ENCODE assay signal across 17 cellular contexts in the genomic region with DNA sequence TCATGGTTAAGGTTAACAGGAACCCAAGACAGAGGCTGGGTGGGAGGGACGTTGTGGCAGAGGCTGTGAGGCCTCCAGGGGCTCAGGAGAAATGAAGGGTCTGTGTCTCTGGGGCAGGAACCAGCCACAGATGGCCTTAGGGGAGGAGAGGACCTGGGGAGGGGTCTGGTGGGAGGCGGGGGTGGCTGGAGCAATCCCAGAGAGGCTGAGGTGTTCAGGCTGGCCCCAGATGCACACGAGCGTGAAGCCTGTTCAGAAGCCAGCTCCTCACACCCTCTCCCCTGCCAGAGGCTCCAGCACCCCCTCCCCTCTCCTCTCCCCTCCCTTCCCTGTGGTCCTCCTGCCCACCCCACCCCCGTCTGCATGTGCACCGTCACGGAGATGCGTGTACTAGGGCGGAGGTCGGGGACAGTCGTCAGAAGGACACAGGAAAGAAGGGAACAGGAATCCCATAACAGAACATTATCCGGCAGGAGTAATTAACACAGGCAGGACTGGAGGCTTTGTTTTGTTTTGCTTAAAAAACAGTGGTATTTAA.
DNase-seq lines count a peak whose midpoint lies in the region; ATAC-seq and TF ChIP-seq lines count a peak whose summit lies in the region.
"Had no signal": no experiment of that assay in that cellular context is flagged by ENCODE, and none has a peak within 500 bp of the region (broad histone marks: within the 10 kb centered on the region; RNA-seq: fewer than 3 reads in every experiment).

No MANE protein-coding gene starts in this region.

- H3K9me3 ChIP-seq in BLaER1 (no peaks in the 10 kb centered on the region), Loucy (ENCODE audit: insufficient read depth, low read depth, low read length) (no peaks in the 10 kb centered on the region), endodermal cell (ENCODE audit: control insufficient read depth, low read length) (no peaks in the 10 kb centered on the region)
- H3K9me3 ChIP-seq: A549 had no signal

- intact Hi-C loops in posterior vena cava (cut with DNase I) = no loop called here

- H3K36me3 ChIP-seq in BLaER1 (peaks cover 7% of the 10 kb centered on the region; the same call in 1 of the 2 replicates), Loucy (ENCODE audit: insufficient read depth, low read length) (no peaks in the 10 kb centered on the region), endodermal cell (ENCODE audit: control insufficient read depth, insufficient read depth, low read length) (no peaks in the 10 kb centered on the region)

- ATAC-seq in GM19023 (IDR thresholded peaks at IDR 0.05; ENCODE audit: unreplicated experiment) = no peak
- ATAC-seq in stimulated activated naive CD8-positive, alpha-beta T cell treated with anti-CD3 and anti-CD28 coated beads, Interleukin-15, Interleukin-2, amounts not matched to agents 100 U/mL and 50 U/mL, for 24 hours = no peak
- no peak for ATAC-seq in SK-N-SH treated with all-trans-retinoic acid at 6 μM for 48 hours
- ATAC-seq: A549 had no signal

- no peak overlapping the region for H2AFZ ChIP-seq in Loucy (ENCODE audit: low read length)

- no peaks in the 10 kb centered on the region for H3K79me2 ChIP-seq in Loucy (ENCODE audit: insufficient read depth, low read length)

- H3K4me1 Mint-ChIP-seq in endodermal cell = no peaks in the 10 kb centered on the region

- no peak overlapping the region for H3K4me3 Mint-ChIP-seq in endodermal cell

- no peaks in the 10 kb centered on the region for H3F3A ChIP-seq in Loucy (ENCODE audit: low read depth)

- no peaks in the 10 kb centered on the region for H3K9me2 ChIP-seq in Loucy (replicated peaks; ENCODE audit: low read depth, low read length)

- no peaks in the 10 kb centered on the region for H3K9me3 Mint-ChIP-seq in endodermal cell

- DNase-seq in endodermal cell (peak; percentile 25), posterior vena cava (ENCODE audit: low spot score) (peak; percentile 30)
- no peak for DNase-seq in stimulated activated naive CD8-positive, alpha-beta T cell treated with anti-CD3 and anti-CD28 coated beads, Interleukin-15, Interleukin-2, amounts not matched to agents 100 U/mL and 50 U/mL, for 24 hours
- DNase-seq in stimulated activated naive CD4-positive, alpha-beta T cell (lab: John Stamatoyannopoulos, UW) = no peak
- DNase-seq: COR-L47, EL, Karpas-422, MM.1S, NCI-H1105, NCI-H187, NCI-H69, OCI-M1 had no signal

- TF ChIP-seq CTCF in Loucy (conservative IDR thresholded peaks at IDR 0.05; ENCODE audit: low read length) = no peak
- no peak for TF ChIP-seq CTCF in endodermal cell (conservative IDR thresholded peaks at IDR 0.05)

- H3K4me2 ChIP-seq in BLaER1 = peak overlapping the region; percentile 78
- H3K4me2 ChIP-seq in Loucy (ENCODE audit: low read depth, low read length, poor library complexity, severe bottlenecking) = no peak overlapping the region
- H3K4me2 ChIP-seq: A549 had no signal

- no peak overlapping the region for H3K4me3 ChIP-seq in BLaER1
- H3K4me3 ChIP-seq in Loucy (ENCODE audit: low read length, poor library complexity, severe bottlenecking) = no peak overlapping the region
- no peak overlapping the region for H3K4me3 ChIP-seq in endodermal cell (ENCODE audit: low read length)
- H3K4me3 ChIP-seq: A549 had no signal

- H3K36me3 Mint-ChIP-seq in endodermal cell (ENCODE audit: low read depth) = no peaks in the 10 kb centered on the region

- H4K20me1 ChIP-seq in BLaER1 (peaks cover 31% of the 10 kb centered on the region), Loucy (ENCODE audit: insufficient read depth, low read length, poor library complexity, severe bottlenecking) (no peaks in the 10 kb centered on the region)

- H3K4me1 ChIP-seq in BLaER1 (peaks cover 68% of the 10 kb centered on the region), Loucy (ENCODE audit: insufficient read depth, low read length, poor library complexity, severe bottlenecking) (peaks cover 32% of the 10 kb centered on the region), endodermal cell (ENCODE audit: control insufficient read depth, insufficient read depth, low read length) (no peaks in the 10 kb centered on the region)
- H3K4me1 ChIP-seq: A549 had no signal

- H3K27ac ChIP-seq in BLaER1 (peak overlapping the region; percentile 63), endodermal cell (ENCODE audit: low read depth, low read length) (no peak overlapping the region)
- H3K27ac ChIP-seq: A549 had no signal

- WGBS in endodermal cell (ENCODE audit: insufficient coverage in 1 of 2, insufficient read length in 1 of 2), 2 experiments = 88 to 89% methylated on average over 6 to 11 of the region's 12 CpGs

- H3K9ac ChIP-seq in BLaER1 = peak overlapping the region; percentile 45; the same call in 1 of the 2 replicates
- H3K9ac ChIP-seq in Loucy (ENCODE audit: low read depth, low read length, poor library complexity, severe bottlenecking) = peak overlapping the region; percentile 35
- no peak overlapping the region for H3K9ac ChIP-seq in endodermal cell (ENCODE audit: extremely low read depth, low read length, poor library complexity, severe bottlenecking)

- H3K27me3 ChIP-seq in BLaER1 = no peaks in the 10 kb centered on the region
- H3K27me3 ChIP-seq in Loucy (ENCODE audit: insufficient read depth, low read length, poor library complexity, severe bottlenecking) = no peaks in the 10 kb centered on the region
- H3K27me3 ChIP-seq in endodermal cell (ENCODE audit: control insufficient read depth, insufficient read depth, low read length, poor library complexity, severe bottlenecking) = no peaks in the 10 kb centered on the region

- no peak overlapping the region for H3K27ac Mint-ChIP-seq in endodermal cell

- no peaks in the 10 kb centered on the region for H3K27me3 Mint-ChIP-seq in endodermal cell (ENCODE audit: insufficient read depth)

TF ChIP-seq in SK-N-SH treated with all-trans-retinoic acid at 6 μM for 48 hours, 23 proteins besides CTCF, POLR2A, EP300 and RAD21:
- TF ChIP-seq TCF4 (CRISPR knock-in tag; IDR thresholded peaks at IDR 0.05; ENCODE audit: borderline replicate concordance) (no peak), TOX (CRISPR knock-in tag; IDR thresholded peaks at IDR 0.05; ENCODE audit: borderline replicate concordance) (no peak), ISL1 (CRISPR knock-in tag; IDR thresholded peaks at IDR 0.05) (no peak), ZNF70 (CRISPR knock-in tag; IDR thresholded peaks at IDR 0.05) (no peak)

Comparison
In these comparisons a context has a peak if more than half of its experiments do, and no peak if none do; other contexts are left out.
1. DNase-seq: peak in endodermal cell (single experiment) and posterior vena cava (single experiment); none in stimulated activated naive CD8-positive, alpha-beta T cell treated with anti-CD3 and anti-CD28 coated beads, Interleukin-15, Interleukin-2, amounts not matched to agents 100 U/mL and 50 U/mL, for 24 hours (single experiment) and stimulated activated naive CD4-positive, alpha-beta T cell (0 of 6).